24 cellular contexts compared by ENCODE assay signal in the genomic region with DNA sequence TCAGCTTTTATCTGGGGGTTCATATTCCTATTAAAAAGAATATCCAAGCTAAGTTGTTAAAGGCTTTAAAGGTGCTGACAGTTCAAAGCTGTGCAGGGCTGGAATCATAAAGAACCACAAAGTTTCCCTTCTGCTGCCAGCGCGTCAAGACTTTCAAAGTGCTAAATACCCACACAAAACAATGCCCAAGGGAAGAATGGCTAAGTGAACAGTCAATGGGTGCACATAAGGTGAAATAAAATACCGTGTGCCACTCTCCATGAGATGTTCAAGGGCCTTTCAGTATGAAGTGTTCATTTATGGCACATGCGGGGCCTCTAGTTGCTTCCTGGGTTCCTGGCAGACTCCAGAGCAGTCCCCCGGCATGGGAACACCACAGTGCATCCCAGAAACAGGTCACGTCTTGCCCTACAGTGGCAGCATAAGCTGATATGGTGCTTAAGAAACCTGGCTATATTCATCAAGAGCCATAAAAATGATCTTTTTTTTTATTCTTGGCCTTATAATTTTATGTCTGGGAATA.
"Had no signal": no experiment of that assay in that cellular context is flagged by ENCODE, and none has a peak within 500 bp of the region (broad histone marks: within the 10 kb centered on the region; RNA-seq: fewer than 3 reads in every experiment).

No MANE protein-coding gene starts in this region.

- H3K9me3 ChIP-seq: Peyer's patch had no signal

- H3K4me3 ChIP-seq: Peyer's patch, SK-N-MC had no signal

- DNase-seq: activated B cell treated with CpG ODN at 0.5 μM for 24 hours; activated CD4-positive, alpha-beta memory T cell treated with anti-CD3 and anti-CD28 coated beads for 36 hours; activated CD4-positive, alpha-beta T cell treated with anti-CD3 and anti-CD28 coated beads for 1 hour; activated CD4-positive, alpha-beta T cell treated with anti-CD3 and anti-CD28 coated beads, Interleukin-2, amount 10 ng/mL, durations not matched to agents 7 days and 5 days; activated CD8-positive, alpha-beta memory T cell treated with anti-CD3 and anti-CD28 coated beads for 24 hours; activated gamma-delta T cell; activated naive CD4-positive, alpha-beta T cell treated with anti-CD3 and anti-CD28 coated beads for 36 hours; activated T-cell treated with anti-CD3 and anti-CD28 coated beads for 4 hours; activated T-cell treated with anti-CD3 and anti-CD28 coated beads, Interleukin-2, amount 50 U/mL, for 48 hours; amygdala; KBM-7; NCI-H1092 treated with DMSO at 0.1 percent for 48 hours; NCI-H1417 treated with DMSO at 0.1 percent for 48 hours; NCI-H1694; NCI-H2029; NCI-H345; NCI-H510A; NCI-H526 treated with DMSO at 0.1 percent for 48 hours; NCI-H82; Peyer's patch; T-cell; T-helper 2 cell; T1000 had no signal

- H3K27ac ChIP-seq: Peyer's patch, SK-N-MC had no signal

- H3K27me3 ChIP-seq: Peyer's patch had no signal
